19 cellular contexts compared by ENCODE assay signal in the genomic region with DNA sequence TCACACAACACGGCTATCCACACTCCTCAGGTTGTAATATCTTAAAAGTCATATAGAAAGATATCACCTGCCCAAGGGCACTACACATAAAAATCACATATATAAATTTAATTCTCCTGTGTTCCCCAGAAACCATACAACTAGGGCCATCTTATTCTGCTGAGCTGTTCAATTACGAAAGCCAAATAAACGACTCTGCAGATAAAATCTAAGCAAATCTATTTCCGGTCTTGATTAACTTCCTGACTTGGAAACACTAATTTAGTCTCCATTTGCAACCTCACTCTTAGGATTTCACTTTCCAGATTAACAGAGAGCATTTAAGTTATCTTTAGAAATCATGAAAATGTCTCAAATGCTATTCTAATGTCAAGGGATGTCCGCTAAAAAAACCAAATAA. TPM values are rescaled to one million over a fixed set of nuclear protein-coding genes. Genes with fewer than 3 reads are reported as not detected.
DNase-seq lines count a peak whose midpoint lies in the region; ATAC-seq and TF ChIP-seq lines count a peak whose summit lies in the region.
"Had no signal": no experiment of that assay in that cellular context is flagged by ENCODE, and none has a peak within 500 bp of the region (broad histone marks: within the 10 kb centered on the region; RNA-seq: fewer than 3 reads in every experiment).

No MANE protein-coding gene starts in this region.

- H3K4me3 ChIP-seq in adrenal gland, result no peak overlapping the region
- H3K4me3 ChIP-seq: GM23248, heart right ventricle, skin epidermis had no signal

- WGBS in adrenal gland, 4 donors, result 62 to 68% (median 66%) methylated on average over 5 of the region's 5 CpGs

- H3K9me3 ChIP-seq in adrenal gland (replicated peaks in 1 of 3), result no peaks in the 10 kb centered on the region
- H3K9me3 ChIP-seq: heart right ventricle had no signal

- no peaks in the 10 kb centered on the region for H3K27me3 Mint-ChIP-seq in activated naive CD4-positive, alpha-beta T cell treated with anti-CD3 and anti-CD28 coated beads for 36 hours (ENCODE audit: low read depth)
- H3K27me3 Mint-ChIP-seq in T-helper 2 cell treated with Interferon-gamma antibody and Interleukin-4, amounts not matched to agents 5 μg/mL and 100 μg/mL, for 36 hours (ENCODE audit: low read depth), result no peaks in the 10 kb centered on the region
- no peaks in the 10 kb centered on the region for H3K27me3 Mint-ChIP-seq in naive thymus-derived CD8-positive, alpha-beta T cell

- no peaks in the 10 kb centered on the region for H3K27me3 ChIP-seq in adrenal gland
- H3K27me3 ChIP-seq: heart right ventricle had no signal

- ATAC-seq in naive thymus-derived CD8-positive, alpha-beta T cell, result no peak
- ATAC-seq in GM19463 (IDR thresholded peaks at IDR 0.05; ENCODE audit: unreplicated experiment), result no peak
- ATAC-seq: heart right ventricle, left colon had no signal

- TF ChIP-seq CTCF in adrenal gland (IDR thresholded peaks at IDR 0.05), result no peak

- CTCF ChIA-PET in activated naive CD4-positive, alpha-beta T cell treated with anti-CD3 and anti-CD28 coated beads for 36 hours (lab: Charles Lee), result interaction anchor here (0.7 to 1.9 kb wide), 5 partner anchors 11 to 81 kb away, joined by 3 to 6 read pairs (median 5); no protein-coding TSS in a partner anchor

- no peaks in the 10 kb centered on the region for H3K9me3 Mint-ChIP-seq in activated naive CD4-positive, alpha-beta T cell treated with anti-CD3 and anti-CD28 coated beads for 36 hours
- H3K9me3 Mint-ChIP-seq in T-helper 2 cell treated with Interferon-gamma antibody and Interleukin-4, amounts not matched to agents 5 μg/mL and 100 μg/mL, for 36 hours, result peaks cover 28% of the 10 kb centered on the region
- H3K9me3 Mint-ChIP-seq in naive thymus-derived CD8-positive, alpha-beta T cell, result no peaks in the 10 kb centered on the region

- H3K27ac Mint-ChIP-seq in activated naive CD4-positive, alpha-beta T cell treated with anti-CD3 and anti-CD28 coated beads for 36 hours, result no peak overlapping the region
- no peak overlapping the region for H3K27ac Mint-ChIP-seq in T-helper 2 cell treated with Interferon-gamma antibody and Interleukin-4, amounts not matched to agents 5 μg/mL and 100 μg/mL, for 36 hours
- peak overlapping the region in 6 of 10 donors; percentile 12 to 65 (median 41) for H3K27ac Mint-ChIP-seq in naive thymus-derived CD8-positive, alpha-beta T cell

- no peak for DNase-seq in activated naive CD4-positive, alpha-beta T cell treated with anti-CD3 and anti-CD28 coated beads for 36 hours
- no peak for DNase-seq in activated naive CD4-positive, alpha-beta T cell treated with anti-CD3 and anti-CD28 coated beads, Interleukin-2, amount 50 U/mL, for 16 hours
- DNase-seq in GF-D8 (lab: John Stamatoyannopoulos, UW) (peak; percentile 59), adrenal gland (no peak)
- no peak for DNase-seq in T-helper 2 cell treated with Interferon-gamma antibody and Interleukin-4, amounts not matched to agents 5 μg/mL and 100 μg/mL, for 36 hours (ENCODE audit: low spot score)
- DNase-seq in naive thymus-derived CD8-positive, alpha-beta T cell, result no peak
- DNase-seq: effector CD4-positive, alpha-beta T cell; GM23248; heart right ventricle; left colon; NCI-H1417; NCI-H2081 treated with DMSO at 0.1 percent for 48 hours; NCI-H345; NCI-H774; occipital lobe had no signal

- H3K36me3 Mint-ChIP-seq in activated naive CD4-positive, alpha-beta T cell treated with anti-CD3 and anti-CD28 coated beads for 36 hours (ENCODE audit: low read depth), result no peaks in the 10 kb centered on the region
- peaks cover 29% of the 10 kb centered on the region for H3K36me3 Mint-ChIP-seq in T-helper 2 cell treated with Interferon-gamma antibody and Interleukin-4, amounts not matched to agents 5 μg/mL and 100 μg/mL, for 36 hours (ENCODE audit: low read depth)
- H3K36me3 Mint-ChIP-seq in naive thymus-derived CD8-positive, alpha-beta T cell, result no peaks in the 10 kb centered on the region

- peak overlapping the region; percentile 32 for H3K4me3 Mint-ChIP-seq in activated naive CD4-positive, alpha-beta T cell treated with anti-CD3 and anti-CD28 coated beads for 36 hours
- H3K4me3 Mint-ChIP-seq in T-helper 2 cell treated with Interferon-gamma antibody and Interleukin-4, amounts not matched to agents 5 μg/mL and 100 μg/mL, for 36 hours, result peak overlapping the region; percentile 30
- H3K4me3 Mint-ChIP-seq in naive thymus-derived CD8-positive, alpha-beta T cell, result peak overlapping the region in 3 of 10 donors; percentile 8 to 33 (median 25)

- H3K36me3 ChIP-seq in adrenal gland (replicated peaks in 1 of 2), result no peaks in the 10 kb centered on the region

- no peak for TF ChIP-seq POLR2A in adrenal gland (IDR thresholded peaks at IDR 0.05)

- peaks cover 66% of the 10 kb centered on the region for H3K4me1 Mint-ChIP-seq in activated naive CD4-positive, alpha-beta T cell treated with anti-CD3 and anti-CD28 coated beads for 36 hours (ENCODE audit: low read depth)
- H3K4me1 Mint-ChIP-seq in T-helper 2 cell treated with Interferon-gamma antibody and Interleukin-4, amounts not matched to agents 5 μg/mL and 100 μg/mL, for 36 hours (ENCODE audit: low read depth), result peaks cover 52% of the 10 kb centered on the region
- peaks cover 23 to 59% (median 42%) of the 10 kb centered on the region in 4 donors for H3K4me1 Mint-ChIP-seq in naive thymus-derived CD8-positive, alpha-beta T cell

- no peak overlapping the region for H3K27ac ChIP-seq in adrenal gland
- H3K27ac ChIP-seq: C4-2B, GM23248, heart right ventricle, HL-60 had no signal

- intact Hi-C loops in activated naive CD4-positive, alpha-beta T cell treated with anti-CD3 and anti-CD28 coated beads for 36 hours (cut with micrococcal nuclease), result loop anchor here (2.0 kb wide), 1 partner anchor 15 kb away; no protein-coding TSS in a partner anchor
- intact Hi-C loops in adrenal gland (cut with DNase I), result no loop called here

- POLR2A ChIA-PET in naive thymus-derived CD8-positive, alpha-beta T cell (lab: Charles Lee), result interaction anchor here (1.0 to 3.1 kb wide), 6 partner anchors 10 to 537 kb away, joined by 3 to 12 read pairs (median 4); a partner anchor contains a TSS

- no peaks in the 10 kb centered on the region for H3K4me1 ChIP-seq in adrenal gland (replicated peaks in 1 of 2)

RNA-seq across cellular contexts. Expression of a gene that starts 23.9 kb away (rescaled TPM):
- total RNA-seq in activated naive CD4-positive, alpha-beta T cell treated with anti-CD3 and anti-CD28 coated beads for 36 hours, result 100 to 1,000 TPM; 141 to 143 TPM
- 100 to 1,000 TPM; 312 to 331 TPM for total RNA-seq in naive thymus-derived CD8-positive, alpha-beta T cell
- polyA plus RNA-seq in naive thymus-derived CD8-positive, alpha-beta T cell, result 10 to 100 TPM; 73.5 to 98.3 (median 91.9) TPM
- 10 to 100 TPM in 6 of 8 donors, 1 to 10 TPM in 2; 3.6 to 30.7 (median 15.9) TPM for total RNA-seq in adrenal gland
- polyA plus RNA-seq in adrenal gland, result 1 to 10 TPM; 4.7 to 7.1 (median 5.3) TPM

Comparison
In these comparisons a context has a peak if more than half of its experiments do, and no peak if none do; other contexts are left out.
1. H3K27ac Mint-ChIP-seq: peak in naive thymus-derived CD8-positive, alpha-beta T cell (6 of 10); none in activated naive CD4-positive, alpha-beta T cell treated with anti-CD3 and anti-CD28 coated beads for 36 hours (single experiment) and T-helper 2 cell treated with Interferon-gamma antibody and Interleukin-4, amounts not matched to agents 5 μg/mL and 100 μg/mL, for 36 hours (single experiment).
2. RNA of a gene that starts 23.9 kb away (total RNA-seq): 312 to 331 TPM in naive thymus-derived CD8-positive, alpha-beta T cell and 141 to 143 TPM in activated naive CD4-positive, alpha-beta T cell treated with anti-CD3 and anti-CD28 coated beads for 36 hours; 3.6 to 30.7 TPM in adrenal gland; every median in the first group is over 4 times any median in the second.